8 cellular contexts compared by ENCODE assay signal in the genomic region with DNA sequence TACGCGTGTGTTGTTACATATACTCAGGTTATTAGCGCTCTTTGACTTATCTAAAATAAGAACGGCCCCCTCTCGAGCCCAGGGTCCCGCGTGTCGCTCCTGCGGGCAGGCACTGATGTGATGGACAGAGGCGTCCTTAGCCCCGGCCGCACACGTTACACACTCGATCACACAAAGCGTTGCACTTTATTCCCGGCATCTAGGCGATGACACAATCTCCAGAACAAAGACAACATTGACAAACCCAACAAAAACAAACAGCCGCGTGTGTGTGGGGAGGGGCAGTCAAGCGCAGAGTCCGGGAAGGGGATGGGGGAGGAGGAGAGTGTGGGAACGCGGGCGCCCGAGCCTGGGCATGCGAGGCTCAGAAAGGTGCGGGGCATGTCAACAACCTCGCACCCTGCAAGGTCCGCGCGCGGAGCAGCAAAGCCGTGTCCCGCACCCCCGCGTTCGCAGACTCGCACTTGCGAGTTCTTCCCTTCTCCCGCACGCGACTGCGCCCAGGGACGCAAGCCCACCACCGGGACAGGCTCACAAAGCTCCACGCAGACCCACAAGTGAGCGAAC. TPM values are rescaled to one million over a fixed set of nuclear protein-coding genes. Genes with fewer than 3 reads are reported as not detected.
DNase-seq lines count a peak whose midpoint lies in the region; ATAC-seq and TF ChIP-seq lines count a peak whose summit lies in the region.

No MANE protein-coding gene starts in this region.

- peaks cover 52% of the 10 kb centered on the region for H3K4me1 ChIP-seq in SJCRH30
- peaks cover 0 to 38% (median 12%) of the 10 kb centered on the region in 4 donors for H3K4me1 ChIP-seq in right lobe of liver

- H3K4me3 Mint-ChIP-seq in activated CD4-positive, alpha-beta T cell treated with anti-CD3 and anti-CD28 coated beads, Interleukin-2, amount 10 ng/mL, durations not matched to agents 7 days and 5 days: peak overlapping the region; percentile 67
- peak overlapping the region; percentile 75 to 86 for H3K4me3 Mint-ChIP-seq in stimulated activated naive CD8-positive, alpha-beta T cell treated with anti-CD3 and anti-CD28 coated beads, Interleukin-15, amount 100 ng/mL, for 72 hours

- H3K9me3 ChIP-seq in SJCRH30 (replicated peaks): no peaks in the 10 kb centered on the region
- no peaks in the 10 kb centered on the region for H3K9me3 ChIP-seq in right lobe of liver

- H3K27ac ChIP-seq in SJCRH30: peak overlapping the region; percentile 18; the same call in 1 of the 2 replicates
- H3K27ac ChIP-seq in right lobe of liver: peak overlapping the region; percentile 97 to 100 (median 99)

- 0% methylated on average over 22 of the region's 47 CpGs for WGBS in right lobe of liver (ENCODE audit: insufficient coverage, low coverage, low lambda C conversion rate, missing lambda C conversion rate)

- peaks cover 39% of the 10 kb centered on the region for H3K4me1 Mint-ChIP-seq in activated CD4-positive, alpha-beta T cell treated with anti-CD3 and anti-CD28 coated beads, Interleukin-2, amount 10 ng/mL, durations not matched to agents 7 days and 5 days
- H3K4me1 Mint-ChIP-seq in stimulated activated naive CD8-positive, alpha-beta T cell treated with anti-CD3 and anti-CD28 coated beads, Interleukin-15, amount 100 ng/mL, for 72 hours: peaks cover 37% of the 10 kb centered on the region

- H3K9me3 Mint-ChIP-seq in activated CD4-positive, alpha-beta T cell treated with anti-CD3 and anti-CD28 coated beads, Interleukin-2, amount 10 ng/mL, durations not matched to agents 7 days and 5 days: no peaks in the 10 kb centered on the region
- no peaks in the 10 kb centered on the region for H3K9me3 Mint-ChIP-seq in stimulated activated naive CD8-positive, alpha-beta T cell treated with anti-CD3 and anti-CD28 coated beads, Interleukin-15, amount 100 ng/mL, for 72 hours

- CTCF ChIA-PET in activated CD4-positive, alpha-beta T cell treated with anti-CD3 and anti-CD28 coated beads, Interleukin-2, amount 10 ng/mL, durations not matched to agents 7 days and 5 days (lab: Charles Lee): interaction anchor here (0.9 to 1.1 kb wide), 3 partner anchors 9 to 46 kb away, joined by 3 read pairs; partner anchors contain the start of gene KRTCAP2

- H3K4me3 ChIP-seq in SJCRH30 (peak overlapping the region; percentile 58), right lobe of liver (peak overlapping the region; percentile 84 to 96 (median 95))

- intact Hi-C loops in right lobe of liver (cut with DNase I): loop anchor here in 1 of 2 donors (2.0 kb wide), 1 partner anchor 22 kb away; no protein-coding TSS in a partner anchor

- DNase-seq in activated CD4-positive, alpha-beta T cell treated with anti-CD3 and anti-CD28 coated beads, Interleukin-2, amount 10 ng/mL, durations not matched to agents 7 days and 5 days: peak; percentile 12
- no peak for DNase-seq in activated CD4-positive, alpha-beta T cell treated with anti-CD3 and anti-CD28 coated beads, Interleukin-2, amount 50 U/mL, for 48 hours
- DNase-seq in SJCRH30 (peak in 1 of 2 experiments; percentile 44), ecto neural progenitor cell (ENCODE audit: low spot score) (peak; percentile 69), right lobe of liver (peak; percentile 89 to 94 (median 92))
- DNase-seq in stimulated activated naive CD8-positive, alpha-beta T cell treated with anti-CD3 and anti-CD28 coated beads, Interleukin-15, amount 100 ng/mL, for 72 hours: no peak
- no peak for DNase-seq in activated CD4-positive, alpha-beta T cell treated with anti-CD3 and anti-CD28 coated beads for 1 hour

- POLR2A ChIA-PET in activated CD4-positive, alpha-beta T cell treated with anti-CD3 and anti-CD28 coated beads, Interleukin-2, amount 10 ng/mL, durations not matched to agents 7 days and 5 days (lab: Charles Lee): no interaction called here

- TF ChIP-seq POLR2A in right lobe of liver (IDR thresholded peaks at IDR 0.05): peak; percentile 89

- H3K36me3 ChIP-seq in SJCRH30 (no peaks in the 10 kb centered on the region), right lobe of liver (peaks cover 0 to 33% (median 14%) of the 10 kb centered on the region in 4 donors)

- no peaks in the 10 kb centered on the region for H3K36me3 Mint-ChIP-seq in activated CD4-positive, alpha-beta T cell treated with anti-CD3 and anti-CD28 coated beads, Interleukin-2, amount 10 ng/mL, durations not matched to agents 7 days and 5 days (ENCODE audit: low read depth)

- H3K27ac Mint-ChIP-seq in activated CD4-positive, alpha-beta T cell treated with anti-CD3 and anti-CD28 coated beads, Interleukin-2, amount 10 ng/mL, durations not matched to agents 7 days and 5 days: peak overlapping the region; percentile 77
- no peak overlapping the region for H3K27ac Mint-ChIP-seq in stimulated activated naive CD8-positive, alpha-beta T cell treated with anti-CD3 and anti-CD28 coated beads, Interleukin-15, amount 100 ng/mL, for 72 hours

- no peak for TF ChIP-seq CTCF in right lobe of liver (IDR thresholded peaks at IDR 0.05)

- ATAC-seq in right lobe of liver: peak; percentile 31 to 55 (median 44)
- peak; percentile 46 for ATAC-seq in stimulated activated naive CD8-positive, alpha-beta T cell treated with anti-CD3 and anti-CD28 coated beads, Interleukin-15, amount 100 ng/mL, for 72 hours
- ATAC-seq in HG03280 (IDR thresholded peaks at IDR 0.05; ENCODE audit: unreplicated experiment): no peak

- H3K27me3 Mint-ChIP-seq in activated CD4-positive, alpha-beta T cell treated with anti-CD3 and anti-CD28 coated beads, Interleukin-2, amount 10 ng/mL, durations not matched to agents 7 days and 5 days: peaks cover 52% of the 10 kb centered on the region
- H3K27me3 Mint-ChIP-seq in stimulated activated naive CD8-positive, alpha-beta T cell treated with anti-CD3 and anti-CD28 coated beads, Interleukin-15, amount 100 ng/mL, for 72 hours: peaks cover 39% of the 10 kb centered on the region

- peaks cover 14% of the 10 kb centered on the region; the same call in 1 of the 2 replicates for H3K27me3 ChIP-seq in SJCRH30
- no peaks in the 10 kb centered on the region for H3K27me3 ChIP-seq in right lobe of liver

RNA-seq across cellular contexts. Expression of gene EFNA1, which starts 0.5 kb away (rescaled TPM):
- total RNA-seq in activated CD4-positive, alpha-beta T cell treated with anti-CD3 and anti-CD28 coated beads, Interleukin-2, amount 10 ng/mL, durations not matched to agents 7 days and 5 days: under 1 TPM in 1 of 2 experiments, not detected in 1; 0.15 TPM
- total RNA-seq in SJCRH30 (2014; rRNA removed; shearing (Covaris generic)): 1.8 and 2.2 TPM in 2 replicates
- total RNA-seq in right lobe of liver: 100 to 1,000 TPM in 5 of 6 experiments, 10 to 100 TPM in 1; 87.5 to 419 (median 196) TPM

RNA-seq across cellular contexts. Expression of gene SLC50A1, which starts 8.5 kb away (rescaled TPM):
- total RNA-seq in activated CD4-positive, alpha-beta T cell treated with anti-CD3 and anti-CD28 coated beads, Interleukin-2, amount 10 ng/mL, durations not matched to agents 7 days and 5 days: 10 to 100 TPM; 37.2 to 42.3 TPM
- 12.9 and 14.8 TPM in 2 replicates for total RNA-seq in SJCRH30 (2014; rRNA removed; shearing (Covaris generic))
- 10 to 100 TPM; 16.2 to 28.1 (median 24.4) TPM for total RNA-seq in right lobe of liver

RNA-seq across cellular contexts. Expression of gene DPM3, which starts 13.1 kb away (rescaled TPM):
- total RNA-seq in activated CD4-positive, alpha-beta T cell treated with anti-CD3 and anti-CD28 coated beads, Interleukin-2, amount 10 ng/mL, durations not matched to agents 7 days and 5 days: 10 to 100 TPM; 50.1 to 58.9 TPM
- 16.1 and 16.8 TPM in 2 replicates for total RNA-seq in SJCRH30 (2014; rRNA removed; shearing (Covaris generic))
- 100 to 1,000 TPM in 1 of 6 experiments, 10 to 100 TPM in 5; 50.4 to 106 (median 60.4) TPM for total RNA-seq in right lobe of liver

RNA-seq across cellular contexts. Expression of gene KRTCAP2, which starts 45.9 kb away (rescaled TPM):
- 100 to 1,000 TPM; 183 to 308 TPM for total RNA-seq in activated CD4-positive, alpha-beta T cell treated with anti-CD3 and anti-CD28 coated beads, Interleukin-2, amount 10 ng/mL, durations not matched to agents 7 days and 5 days
- 84.2 and 90.9 TPM in 2 replicates for total RNA-seq in SJCRH30 (2014; rRNA removed; shearing (Covaris generic))
- total RNA-seq in right lobe of liver: 100 to 1,000 TPM in 3 of 6 experiments, 10 to 100 TPM in 3; 85.5 to 145 (median 99.9) TPM

RNA-seq across cellular contexts. Expression of gene TRIM46, which starts 46.5 kb away (rescaled TPM):
- total RNA-seq in activated CD4-positive, alpha-beta T cell treated with anti-CD3 and anti-CD28 coated beads, Interleukin-2, amount 10 ng/mL, durations not matched to agents 7 days and 5 days: 10 to 100 TPM; 14.2 to 15.5 TPM
- 0.79 and 1.0 TPM in 2 replicates for total RNA-seq in SJCRH30 (2014; rRNA removed; shearing (Covaris generic))
- total RNA-seq in right lobe of liver: under 1 TPM in 2 of 6 experiments, not detected in 4; 0.09 to 0.15 TPM

Comparison
In these comparisons a context has a peak if more than half of its experiments do, and no peak if none do; other contexts are left out.
1. DNase-seq: peak in activated CD4-positive, alpha-beta T cell treated with anti-CD3 and anti-CD28 coated beads, Interleukin-2, amount 10 ng/mL, durations not matched to agents 7 days and 5 days (single experiment), ecto neural progenitor cell (single experiment) and right lobe of liver (3 of 3); none in activated CD4-positive, alpha-beta T cell treated with anti-CD3 and anti-CD28 coated beads, Interleukin-2, amount 50 U/mL, for 48 hours (0 of 2), stimulated activated naive CD8-positive, alpha-beta T cell treated with anti-CD3 and anti-CD28 coated beads, Interleukin-15, amount 100 ng/mL, for 72 hours (0 of 2) and activated CD4-positive, alpha-beta T cell treated with anti-CD3 and anti-CD28 coated beads for 1 hour (single experiment).
2. RNA of gene EFNA1, which starts 0.5 kb away (total RNA-seq): 87.5 to 419 TPM in right lobe of liver; 1.8 to 2.2 TPM in SJCRH30 and 0.15 TPM in activated CD4-positive, alpha-beta T cell treated with anti-CD3 and anti-CD28 coated beads, Interleukin-2, amount 10 ng/mL, durations not matched to agents 7 days and 5 days; every median in the first group is over 10 times any median in the second.